In the genomic region with DNA sequence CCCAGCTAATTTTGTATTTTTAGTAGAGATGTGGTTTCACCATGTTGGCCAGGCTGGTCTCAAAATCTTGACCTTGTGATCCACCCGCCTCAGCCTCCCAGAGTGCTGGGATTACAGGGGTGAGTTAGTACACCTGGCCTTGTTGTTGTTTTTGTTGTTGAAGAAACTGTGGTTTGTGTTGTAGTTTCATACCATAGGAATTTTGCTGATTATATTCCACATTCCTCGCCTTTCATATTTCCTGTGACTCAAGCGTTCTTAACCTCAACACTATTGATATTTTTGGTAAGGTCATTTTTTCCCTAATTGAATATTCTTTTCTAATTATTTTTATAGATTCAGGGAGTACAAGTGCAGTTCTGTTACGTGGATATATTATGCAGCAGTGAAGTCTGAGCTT, we compare ENCODE assay signal across 27 cellular contexts. TPM values are rescaled to one million over a fixed set of nuclear protein-coding genes. Genes with fewer than 3 reads are reported as not detected.
"Had no signal": no experiment of that assay in that cellular context is flagged by ENCODE, and none has a peak within 500 bp of the region (broad histone marks: within the 10 kb centered on the region; RNA-seq: fewer than 3 reads in every experiment).

No MANE protein-coding gene starts in this region.

- H3K27ac ChIP-seq: SJSA1 had no signal

- ATAC-seq: activated T-cell treated with anti-CD3 and anti-CD28 coated beads, Interleukin-2, amount 50 U/mL, for 72 hours; SK-N-SH treated with all-trans-retinoic acid at 6 μM for 48 hours; WTC11 had no signal

- H3K36me3 ChIP-seq: SJSA1 had no signal

- DNase-seq: activated CD4-positive, alpha-beta memory T cell treated with anti-CD3 and anti-CD28 coated beads for 36 hours; activated CD4-positive, alpha-beta T cell treated with anti-CD3 and anti-CD28 coated beads, Interleukin-2, amount 10 ng/mL, durations not matched to agents 7 days and 5 days; activated CD4-positive, CD25-positive, alpha-beta regulatory T cell treated with anti-CD3 and anti-CD28 coated beads, Interleukin-2, amount 50 U/mL, for 72 hours; activated CD8-positive, alpha-beta memory T cell treated with anti-CD3 and anti-CD28 coated beads for 24 hours; activated gamma-delta T cell treated with Interleukin-2 at 50 U/mL for 16 hours; activated naive CD4-positive, alpha-beta T cell treated with anti-CD3 and anti-CD28 coated beads, Interleukin-2, amount 10 ng/mL, durations not matched to agents 7 days and 5 days; activated naive CD8-positive, alpha-beta T cell treated with anti-CD3 and anti-CD28 coated beads for 36 hours; activated T-cell treated with anti-CD3 and anti-CD28 coated beads, Interleukin-2, amount 50 U/mL, for 72 hours; aorta; KG1; NCI-H1092; NCI-H1417; NCI-H2029; NCI-H2107; NCI-H2171 treated with DMSO at 0.1 percent for 48 hours; NCI-H226; NCI-H510A treated with DMSO at 0.1 percent for 48 hours; SHP77 had no signal

- FAIRE-seq: RCC 7860 had no signal

- H3K4me1 ChIP-seq: SJSA1 had no signal

- H3K4me3 ChIP-seq: SJSA1 had no signal

- H3K9me3 ChIP-seq: SJSA1 had no signal

RNA-seq across cellular contexts. Expression of gene LIPF, which starts 16.7 kb away (rescaled TPM):
- total RNA-seq: activated CD4-positive, alpha-beta memory T cell treated with anti-CD3 and anti-CD28 coated beads for 36 hours; activated CD4-positive, alpha-beta T cell treated with anti-CD3 and anti-CD28 coated beads, Interleukin-2, amount 10 ng/mL, durations not matched to agents 7 days and 5 days; activated naive CD8-positive, alpha-beta T cell treated with anti-CD3 and anti-CD28 coated beads for 36 hours; activated T-cell treated with anti-CD3 and anti-CD28 coated beads, Interleukin-2, amount 50 U/mL, for 72 hours; activated T-helper 2 cell treated with anti-CD3 and anti-CD28 coated beads, Interferon-gamma antibody, Interleukin-2, Interleukin-4, amounts not matched to agents 10 μg/mL and 5 μg/mL and 100 μg/mL, durations not matched to agents 14 hours and 24 hours and 36 hours; aorta; MCF 10A; SJSA1; T-helper 1 cell treated with Interleukin-12 subunit alpha and Interleukin-12 subunit beta and Interleukin-4 antibody, amounts not matched to agents 30 ng/mL and 1 ng/mL, for 36 hours; WTC11 had no signal
- polyA plus RNA-seq: IgD-negative memory B cell had no signal

RNA-seq across cellular contexts. Expression of gene LIPK, which starts 25.1 kb away (rescaled TPM):
- total RNA-seq: activated CD4-positive, alpha-beta memory T cell treated with anti-CD3 and anti-CD28 coated beads for 36 hours; activated CD4-positive, alpha-beta T cell treated with anti-CD3 and anti-CD28 coated beads, Interleukin-2, amount 10 ng/mL, durations not matched to agents 7 days and 5 days; activated naive CD8-positive, alpha-beta T cell treated with anti-CD3 and anti-CD28 coated beads for 36 hours; activated T-cell treated with anti-CD3 and anti-CD28 coated beads, Interleukin-2, amount 50 U/mL, for 72 hours; activated T-helper 2 cell treated with anti-CD3 and anti-CD28 coated beads, Interferon-gamma antibody, Interleukin-2, Interleukin-4, amounts not matched to agents 10 μg/mL and 5 μg/mL and 100 μg/mL, durations not matched to agents 14 hours and 24 hours and 36 hours; aorta; MCF 10A; SJSA1; T-helper 1 cell treated with Interleukin-12 subunit alpha and Interleukin-12 subunit beta and Interleukin-4 antibody, amounts not matched to agents 30 ng/mL and 1 ng/mL, for 36 hours; WTC11 had no signal
- polyA plus RNA-seq: adipose tissue, aorta, IgD-negative memory B cell had no signal
